ENCODE assay signal across 33 cellular contexts in the genomic region with DNA sequence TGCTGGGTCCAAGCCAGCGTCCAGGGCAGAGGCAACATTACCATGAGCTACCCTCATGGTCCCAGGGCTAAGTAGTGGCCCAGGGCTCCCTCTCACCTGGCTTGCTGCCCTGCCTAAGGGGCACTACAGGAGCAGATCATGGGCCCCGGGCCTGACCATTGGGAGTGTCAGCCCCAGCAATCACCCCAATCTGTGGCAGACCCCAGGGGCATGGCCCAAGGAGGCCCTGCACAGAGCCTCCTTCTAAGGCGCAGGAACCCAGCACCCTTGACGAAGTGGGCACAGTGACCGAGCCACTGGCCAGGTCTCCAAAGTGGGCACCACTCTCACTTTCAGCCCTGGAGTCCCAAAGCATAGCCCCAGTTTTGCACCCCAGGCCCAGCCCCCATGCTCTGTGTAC.
"Had no signal": no experiment of that assay in that cellular context is flagged by ENCODE, and none has a peak within 500 bp of the region (broad histone marks: within the 10 kb centered on the region; RNA-seq: fewer than 3 reads in every experiment).

No MANE protein-coding gene starts in this region.

- ATAC-seq: activated CD8-positive, alpha-beta T cell treated with anti-CD3 and anti-CD28 coated beads for 36 hours; activated naive CD4-positive, alpha-beta T cell treated with anti-CD3 and anti-CD28 coated beads, Interleukin-2, amount 50 U/mL, for 72 hours; activated T-cell treated with anti-CD3 and anti-CD28 coated beads, Interleukin-2, amount 50 U/mL, for 4 hours; activated T-cell treated with anti-CD3 and anti-CD28 coated beads, Interleukin-2, amount 50 U/mL, for 72 hours; activated T-helper 17 cell treated with anti-CD3 and anti-CD28 coated beads, Interleukin-2, amount 50 U/mL, for 72 hours had no signal

- H3K27me3 ChIP-seq: adrenal gland, ascending aorta, cardiac muscle cell had no signal

- H3K36me3 ChIP-seq: adrenal gland, ascending aorta, cardiac muscle cell had no signal

- FAIRE-seq: bronchial epithelial cell, TTC549 had no signal

- DNase-seq: activated B cell treated with CpG ODN at 0.5 μM for 24 hours; activated CD4-positive, alpha-beta memory T cell treated with anti-CD3 and anti-CD28 coated beads for 36 hours; activated CD4-positive, alpha-beta T cell treated with anti-CD3 and anti-CD28 coated beads for 4 hours; activated CD4-positive, alpha-beta T cell treated with anti-CD3 and anti-CD28 coated beads, Interleukin-2, amount 10 ng/mL, durations not matched to agents 24 days and 14 days; activated CD4-positive, alpha-beta T cell treated with anti-CD3 and anti-CD28 coated beads, Interleukin-2, amount 50 U/mL, for 1 hour; activated CD4-positive, alpha-beta T cell treated with anti-CD3 and anti-CD28 coated beads, Interleukin-2, amount 50 U/mL, for 4 hours; activated CD4-positive, CD25-positive, alpha-beta regulatory T cell treated with anti-CD3 and anti-CD28 coated beads, Interleukin-2, amount 50 U/mL, for 72 hours; activated CD8-positive, alpha-beta memory T cell treated with anti-CD3 and anti-CD28 coated beads, Interleukin-2, amount 50 U/mL, for 4 hours; activated CD8-positive, alpha-beta T cell treated with anti-CD3 and anti-CD28 coated beads for 36 hours; activated effector memory CD4-positive, alpha-beta T cell treated with anti-CD3 and anti-CD28 coated beads, Interleukin-2, amount 50 U/mL, for 16 hours; activated gamma-delta T cell treated with Interleukin-2 at 50 U/mL for 16 hours; activated naive CD4-positive, alpha-beta T cell; activated naive CD4-positive, alpha-beta T cell treated with anti-CD3 and anti-CD28 coated beads for 36 hours; activated naive CD4-positive, alpha-beta T cell treated with anti-CD3 and anti-CD28 coated beads, Interleukin-2, amount 50 U/mL, for 16 hours; activated naive CD8-positive, alpha-beta T cell treated with anti-CD3 and anti-CD28 coated beads for 36 hours; activated T-cell treated with anti-CD3 and anti-CD28 coated beads for 4 hours; activated T-cell treated with anti-CD3 and anti-CD28 coated beads, Interleukin-2, amount 50 U/mL, for 1 hour; activated T-cell treated with anti-CD3 and anti-CD28 coated beads, Interleukin-2, amount 50 U/mL, for 4 hours; activated T-cell treated with anti-CD3 and anti-CD28 coated beads, Interleukin-2, amount 50 U/mL, for 72 hours; adrenal gland; amniotic stem cell; caudate nucleus; cerebellar nuclear complex; T-helper 1 cell; T-helper 2 cell; T-helper 9 cell had no signal

- H3K4me3 ChIP-seq: adrenal gland, ascending aorta, cardiac muscle cell had no signal

- H3K27ac ChIP-seq: adrenal gland, ascending aorta, cardiac muscle cell, VCaP had no signal

- H3K4me1 ChIP-seq: adrenal gland, ascending aorta had no signal
